In genomic region chr6:41073203-41073967, GRCh38 we compare ENCODE assay signal across 1 cellular context.
TF ChIP-seq lines count a peak whose summit lies in the region.

No MANE protein-coding gene starts in this region.

TF ChIP-seq in K562, 482 proteins besides CTCF, POLR2A, EP300 and RAD21 (continued from another document and continues in another):
- TF ChIP-seq DEAF1 (CRISPR knock-in tag; IDR thresholded peaks at IDR 0.05), result no peak
- no peak for TF ChIP-seq SMARCE1 (IDR thresholded peaks at IDR 0.05)
- 0 out of 2 replicates have a peak, but pooled peaks have one; percentile 11 for TF ChIP-seq KLF6 (CRISPR knock-in tag; IDR thresholded peaks at IDR 0.05; ENCODE audit: borderline replicate concordance)
- peak; percentile 22; the same call in 1 of the 2 replicates for TF ChIP-seq ILF3 (IDR thresholded peaks at IDR 0.05; ENCODE audit: borderline replicate concordance)
- peak; percentile 40 to 69; a peak in 3 of 4 replicates for TF ChIP-seq MNT (conservative IDR thresholded peaks at IDR 0.05)
- TF ChIP-seq TBP (optimal IDR thresholded peaks at IDR 0.05; ENCODE audit: low read depth, low read length), result peak; percentile 84
- no peak for TF ChIP-seq ZNF280B (CRISPR knock-in tag; IDR thresholded peaks at IDR 0.05)
- no peak for TF ChIP-seq HBP1 (CRISPR knock-in tag; IDR thresholded peaks at IDR 0.05)
- no peak for TF ChIP-seq KAT2B (IDR thresholded peaks at IDR 0.05; ENCODE audit: low read depth, low read length)
- TF ChIP-seq FOS (IDR thresholded peaks at IDR 0.05; ENCODE audit: extremely low read depth, insufficient read length), result no peak
- no peak for TF ChIP-seq HEY1 (CRISPR knock-in tag; IDR thresholded peaks at IDR 0.05; ENCODE audit: borderline replicate concordance)
- TF ChIP-seq GATAD2B (IDR thresholded peaks at IDR 0.05; ENCODE audit: borderline replicate concordance), result peak; percentile 59
- no peak for TF ChIP-seq ZNF253 (CRISPR knock-in tag; conservative IDR thresholded peaks at IDR 0.05)
- no peak for TF ChIP-seq CBX3 (IDR thresholded peaks at IDR 0.05; ENCODE audit: borderline replicate concordance in 1 of 2, low read length in 2 of 2)
- TF ChIP-seq RHOXF2B (CRISPR knock-in tag; conservative IDR thresholded peaks at IDR 0.05), result no peak
- no peak for TF ChIP-seq HNRNPK (IDR thresholded peaks at IDR 0.05; ENCODE audit: low read depth, low read length, poor library complexity, severe bottlenecking)
- TF ChIP-seq MBD1 (CRISPR knock-in tag; IDR thresholded peaks at IDR 0.05), result no peak
- TF ChIP-seq NBN (IDR thresholded peaks at IDR 0.05; ENCODE audit: low read depth), result no peak; the same call in 1 of the 2 replicates
- no peak for TF ChIP-seq HIVEP1 (CRISPR knock-in tag; IDR thresholded peaks at IDR 0.05)
- TF ChIP-seq BACH1 (tag; IDR thresholded peaks at IDR 0.05), result no peak
- peak; percentile 78 for TF ChIP-seq CCNT2 (IDR thresholded peaks at IDR 0.05; ENCODE audit: borderline replicate concordance, extremely low read depth, insufficient read length, low read depth, low read length)
- TF ChIP-seq ZC3H8 (IDR thresholded peaks at IDR 0.05), result no peak
- TF ChIP-seq RNF219 (CRISPR knock-in tag; IDR thresholded peaks at IDR 0.05), result no peak
- TF ChIP-seq PYGO2 (tag; IDR thresholded peaks at IDR 0.05), result no peak
- TF ChIP-seq JUNB (CRISPR knock-in tag; conservative IDR thresholded peaks at IDR 0.05), result no peak
- no peak for TF ChIP-seq SAFB (IDR thresholded peaks at IDR 0.05; ENCODE audit: borderline replicate concordance, low read depth, low read length)
- no peak for TF ChIP-seq ZNF740 (CRISPR knock-in tag; IDR thresholded peaks at IDR 0.05)
- no peak for TF ChIP-seq ZNF740 (tag; IDR thresholded peaks at IDR 0.05)
- TF ChIP-seq TFE3 (CRISPR knock-in tag; IDR thresholded peaks at IDR 0.05), result no peak
- no peak for TF ChIP-seq ZNF282 (CRISPR knock-in tag; IDR thresholded peaks at IDR 0.05)
- peak; percentile 92 for TF ChIP-seq CREM (IDR thresholded peaks at IDR 0.05; ENCODE audit: low read depth)
- peak; percentile 48; the same call in 1 of the 2 replicates for TF ChIP-seq ZNF24 (IDR thresholded peaks at IDR 0.05)
- TF ChIP-seq AFF4 (CRISPR knock-in tag; IDR thresholded peaks at IDR 0.05), result peak; percentile 92; the same call in 1 of the 2 replicates
- TF ChIP-seq ZNF512 (tag; IDR thresholded peaks at IDR 0.05), result no peak
- TF ChIP-seq SMARCA4 (IDR thresholded peaks at IDR 0.05), result no peak
- no peak for TF ChIP-seq LARP7 (IDR thresholded peaks at IDR 0.05)
- no peak for TF ChIP-seq PCBP2 (IDR thresholded peaks at IDR 0.05; ENCODE audit: low read depth, low read length, poor library complexity, severe bottlenecking)
- no peak for TF ChIP-seq SRSF3 (IDR thresholded peaks at IDR 0.05; ENCODE audit: insufficient read depth, low read length)
- TF ChIP-seq KLF13 (tag; IDR thresholded peaks at IDR 0.05; ENCODE audit: borderline replicate concordance, low read depth), result no peak
